In the genomic region with DNA sequence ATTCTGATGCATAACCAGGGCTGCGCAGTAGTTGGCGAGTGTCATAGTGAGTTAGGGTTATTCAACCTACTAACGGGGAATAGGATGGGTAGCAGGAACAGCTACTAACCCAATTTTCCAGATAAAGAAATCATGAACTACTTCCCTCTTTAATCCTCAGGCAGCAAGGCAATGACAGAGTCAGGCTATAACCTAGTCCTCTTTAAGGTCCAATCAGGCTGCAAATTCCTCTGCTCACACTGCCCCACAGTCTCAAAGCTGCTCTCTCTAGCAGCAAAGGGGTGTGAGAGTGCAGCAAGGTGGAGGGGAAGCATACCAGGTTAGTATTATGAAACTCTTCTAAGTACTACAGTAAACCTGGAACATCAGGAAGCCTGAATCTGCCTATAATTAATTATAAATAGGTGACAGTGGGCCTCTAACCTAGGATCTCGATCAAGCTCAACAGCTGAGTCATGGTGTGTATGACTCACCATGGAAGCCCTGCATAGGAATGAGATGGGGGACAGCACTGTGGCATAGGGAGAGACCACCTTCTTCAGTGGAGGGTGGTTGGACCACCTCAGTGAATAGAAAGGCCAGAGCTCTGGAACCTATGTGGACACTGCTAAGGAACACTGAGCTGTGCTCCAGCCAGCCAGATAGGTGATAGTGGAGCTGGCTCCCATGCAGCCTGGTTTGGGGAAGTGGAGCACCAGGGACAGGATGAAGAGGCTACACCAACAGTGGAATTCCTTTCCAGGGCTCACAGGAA, we compare ENCODE assay signal across 1 cellular context.
TF ChIP-seq lines count a peak whose summit lies in the region.

No MANE protein-coding gene starts in this region.

TF ChIP-seq in K562, 482 proteins besides CTCF, POLR2A, EP300 and RAD21 (continued from another document and continues in another):
- TF ChIP-seq ZBTB33 (CRISPR knock-in tag; IDR thresholded peaks at IDR 0.05) (no peak), HNRNPK (IDR thresholded peaks at IDR 0.05; ENCODE audit: low read depth, low read length, poor library complexity, severe bottlenecking) (no peak), ZBTB11 (CRISPR knock-in tag; IDR thresholded peaks at IDR 0.05) (peak in 1 of 3 experiments; percentile 51; a peak in 2 of 6 replicates), HSF4 (CRISPR knock-in tag; IDR thresholded peaks at IDR 0.05; ENCODE audit: borderline replicate concordance) (no peak), NR4A1 (CRISPR knock-in tag; IDR thresholded peaks at IDR 0.05) (0 out of 2 replicates have a peak, but pooled peaks have one; percentile 52), NR4A1 (tag; IDR thresholded peaks at IDR 0.05) (no peak), TSC22D4 (tag; IDR thresholded peaks at IDR 0.05) (no peak), FOXJ2 (tag; IDR thresholded peaks at IDR 0.05) (no peak), MAFK (IDR thresholded peaks at IDR 0.05; ENCODE audit: low read length) (peak; percentile 85), HMGN3 (IDR thresholded peaks at IDR 0.05; ENCODE audit: borderline replicate concordance, extremely low read depth, insufficient read length, low read depth, low read length) (no peak), C11orf30 (IDR thresholded peaks at IDR 0.05; ENCODE audit: low read depth) (peak; percentile 90), MYNN (IDR thresholded peaks at IDR 0.05) (no peak), MYNN (CRISPR knock-in tag; IDR thresholded peaks at IDR 0.05) (no peak), HDAC2 (IDR thresholded peaks at IDR 0.05) (peak; percentile 77; the same call in 1 of the 2 replicates), NFATC3 (IDR thresholded peaks at IDR 0.05) (peak; percentile 82; the same call in 1 of the 2 replicates), SP1 (CRISPR knock-in tag; IDR thresholded peaks at IDR 0.05) (0 out of 2 replicates have a peak, but pooled peaks have one; percentile 36), RBBP5 (IDR thresholded peaks at IDR 0.05; ENCODE audit: borderline replicate concordance, insufficient read depth, low read length, poor library complexity, severe bottlenecking) (peak; percentile 12), ADNP (tag; IDR thresholded peaks at IDR 0.05) (no peak), DACH1 (IDR thresholded peaks at IDR 0.05; ENCODE audit: partially characterized antibody) (peak; percentile 59), MAFG (tag; conservative IDR thresholded peaks at IDR 0.05) (peak; percentile 92), MNT (conservative IDR thresholded peaks at IDR 0.05) (no peak), FOXK2 (conservative IDR thresholded peaks at IDR 0.05 in 1 of 2, IDR thresholded peaks at IDR 0.05 in 1 of 2; ENCODE audit: low read depth in 2 of 2) (peak in 1 of 2 experiments; percentile 18; a peak in 1 of 4 replicates), PYGO2 (tag; IDR thresholded peaks at IDR 0.05) (no peak), RBM14 (IDR thresholded peaks at IDR 0.05; ENCODE audit: borderline replicate concordance, insufficient read depth, low read depth, low read length) (no peak), NR2C2 (CRISPR knock-in tag; IDR thresholded peaks at IDR 0.05) (no peak), NR2C2 (tag; IDR thresholded peaks at IDR 0.05) (0 out of 2 replicates have a peak, but pooled peaks have one; percentile 24), TFAP4 (CRISPR knock-in tag; IDR thresholded peaks at IDR 0.05; ENCODE audit: borderline replicate concordance) (no peak; the same call in 1 of the 2 replicates), AFF4 (CRISPR knock-in tag; IDR thresholded peaks at IDR 0.05) (no peak), GATAD2A (IDR thresholded peaks at IDR 0.05) (peak; percentile 94), HDAC8 (tag; IDR thresholded peaks at IDR 0.05) (0 out of 2 replicates have a peak, but pooled peaks have one; percentile 28), BRF1 (IDR thresholded peaks at IDR 0.05; ENCODE audit: borderline replicate concordance, extremely low read depth, insufficient read length) (no peak), PTRF (tag; IDR thresholded peaks at IDR 0.05) (no peak), ELK1 (CRISPR knock-in tag; IDR thresholded peaks at IDR 0.05) (no peak), SMARCB1 (IDR thresholded peaks at IDR 0.05; ENCODE audit: insufficient read length, low read depth) (peak; percentile 82)
- TF ChIP-seq, protein P1, sequence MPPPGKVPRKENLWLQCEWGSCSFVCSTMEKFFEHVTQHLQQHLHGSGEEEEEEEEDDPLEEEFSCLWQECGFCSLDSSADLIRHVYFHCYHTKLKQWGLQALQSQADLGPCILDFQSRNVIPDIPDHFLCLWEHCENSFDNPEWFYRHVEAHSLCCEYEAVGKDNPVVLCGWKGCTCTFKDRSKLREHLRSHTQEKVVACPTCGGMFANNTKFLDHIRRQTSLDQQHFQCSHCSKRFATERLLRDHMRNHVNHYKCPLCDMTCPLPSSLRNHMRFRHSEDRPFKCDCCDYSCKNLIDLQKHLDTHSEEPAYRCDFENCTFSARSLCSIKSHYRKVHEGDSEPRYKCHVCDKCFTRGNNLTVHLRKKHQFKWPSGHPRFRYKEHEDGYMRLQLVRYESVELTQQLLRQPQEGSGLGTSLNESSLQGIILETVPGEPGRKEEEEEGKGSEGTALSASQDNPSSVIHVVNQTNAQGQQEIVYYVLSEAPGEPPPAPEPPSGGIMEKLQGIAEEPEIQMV (tag; conservative IDR thresholded peaks at IDR 0.05; ENCODE audit: low read depth), result 0 out of 2 replicates have a peak, but pooled peaks have one; percentile 54
- TF ChIP-seq, protein P2, sequence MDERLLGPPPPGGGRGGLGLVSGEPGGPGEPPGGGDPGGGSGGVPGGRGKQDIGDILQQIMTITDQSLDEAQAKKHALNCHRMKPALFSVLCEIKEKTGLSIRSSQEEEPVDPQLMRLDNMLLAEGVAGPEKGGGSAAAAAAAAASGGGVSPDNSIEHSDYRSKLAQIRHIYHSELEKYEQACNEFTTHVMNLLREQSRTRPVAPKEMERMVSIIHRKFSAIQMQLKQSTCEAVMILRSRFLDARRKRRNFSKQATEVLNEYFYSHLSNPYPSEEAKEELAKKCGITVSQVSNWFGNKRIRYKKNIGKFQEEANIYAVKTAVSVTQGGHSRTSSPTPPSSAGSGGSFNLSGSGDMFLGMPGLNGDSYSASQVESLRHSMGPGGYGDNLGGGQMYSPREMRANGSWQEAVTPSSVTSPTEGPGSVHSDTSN (CRISPR knock-in tag; IDR thresholded peaks at IDR 0.05; ENCODE audit: low read depth), result no peak
- TF ChIP-seq, protein P2 (tag; conservative IDR thresholded peaks at IDR 0.05; ENCODE audit: low read depth), result peak; percentile 88
- TF ChIP-seq, protein P3, sequence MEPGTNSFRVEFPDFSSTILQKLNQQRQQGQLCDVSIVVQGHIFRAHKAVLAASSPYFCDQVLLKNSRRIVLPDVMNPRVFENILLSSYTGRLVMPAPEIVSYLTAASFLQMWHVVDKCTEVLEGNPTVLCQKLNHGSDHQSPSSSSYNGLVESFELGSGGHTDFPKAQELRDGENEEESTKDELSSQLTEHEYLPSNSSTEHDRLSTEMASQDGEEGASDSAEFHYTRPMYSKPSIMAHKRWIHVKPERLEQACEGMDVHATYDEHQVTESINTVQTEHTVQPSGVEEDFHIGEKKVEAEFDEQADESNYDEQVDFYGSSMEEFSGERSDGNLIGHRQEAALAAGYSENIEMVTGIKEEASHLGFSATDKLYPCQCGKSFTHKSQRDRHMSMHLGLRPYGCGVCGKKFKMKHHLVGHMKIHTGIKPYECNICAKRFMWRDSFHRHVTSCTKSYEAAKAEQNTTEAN (CRISPR knock-in tag; IDR thresholded peaks at IDR 0.05), result no peak
